Comparison of ENCODE assay signal across 1 cellular context in genomic region chr20:10434832-10435812, GRCh38.
A peak's percentile ranks its signal among the peaks of the same experiment; 100 is the strongest.
TF ChIP-seq lines count a peak whose summit lies in the region.

TSS of gene SLX4IP (plus strand) at chr20:10435305. CDS start at chr20:10458205, 22,900 bp downstream.

TF ChIP-seq in HepG2, 621 proteins besides CTCF, POLR2A, EP300 and RAD21 (continued from another document):
- TF ChIP-seq RORA (CRISPR knock-in tag; IDR thresholded peaks at IDR 0.05) (0 out of 2 replicates have a peak, but pooled peaks have one; percentile 66), HMGA1 (CRISPR knock-in tag; conservative IDR thresholded peaks at IDR 0.05) (0 out of 2 replicates have a peak, but pooled peaks have one; percentile 38), RARG (CRISPR knock-in tag; IDR thresholded peaks at IDR 0.05; ENCODE audit: low read depth) (0 out of 2 replicates have a peak, but pooled peaks have one; percentile 25), MAZ (IDR thresholded peaks at IDR 0.05; ENCODE audit: borderline replicate concordance, low read depth, low read length) (peak; percentile 58; the same call in 1 of the 2 replicates), MAZ (CRISPR knock-in tag; IDR thresholded peaks at IDR 0.05; ENCODE audit: low read depth) (peak; percentile 85), RFXAP (CRISPR knock-in tag; IDR thresholded peaks at IDR 0.05; ENCODE audit: borderline replicate concordance) (peak; percentile 61; the same call in 1 of the 2 replicates), AGO1 (IDR thresholded peaks at IDR 0.05; ENCODE audit: low read depth, low read length, poor library complexity, severe bottlenecking) (no peak), WIZ (CRISPR knock-in tag; IDR thresholded peaks at IDR 0.05) (no peak)
